Comparison of ENCODE assay signal across 21 cellular contexts in genomic region chr13:102309110-102309509, GRCh38.
A peak's percentile ranks its signal among the peaks of the same experiment; 100 is the strongest.
DNase-seq lines count a peak whose midpoint lies in the region; ATAC-seq and TF ChIP-seq lines count a peak whose summit lies in the region.
"Had no signal": no experiment of that assay in that cellular context is flagged by ENCODE, and none has a peak within 500 bp of the region (broad histone marks: within the 10 kb centered on the region; RNA-seq: fewer than 3 reads in every experiment).

No MANE protein-coding gene starts in this region.

- no peak for DNase-seq in heart right ventricle
- DNase-seq in cardiac septum (ENCODE audit: low spot score): no peak
- DNase-seq in OCI-M1 (lab: John Stamatoyannopoulos, UW): peak; percentile 17
- peak; percentile 36 for DNase-seq in left ventricle myocardium superior
- DNase-seq in upper lobe of right lung: peak; percentile 67
- no peak for DNase-seq in activated naive CD8-positive, alpha-beta T cell treated with anti-CD3 and anti-CD28 coated beads, Interleukin-2, amount 50 U/mL, for 24 hours
- DNase-seq in stimulated activated CD4-positive, alpha-beta T cell treated with anti-CD3 and anti-CD28 coated beads, Interleukin-1b, Interleukin-23, amount 100 ng/mL, for 48 hours: no peak
- DNase-seq: activated CD8-positive, alpha-beta T cell treated with anti-CD3 and anti-CD28 coated beads for 36 hours; activated naive CD8-positive, alpha-beta T cell treated with anti-CD3 and anti-CD28 coated beads, Interleukin-2, amount 10 ng/mL, durations not matched to agents 7 days and 5 days; activated T-cell treated with anti-CD3 and anti-CD28 coated beads, Interleukin-2, amount 50 U/mL, for 48 hours; CD4-positive, alpha-beta T cell; central memory CD4-positive, alpha-beta T cell; effector memory CD8-positive, alpha-beta T cell; left cardiac atrium; MM.1S; SIG-M5 had no signal

- H3K4me3 ChIP-seq in heart right ventricle (no peak overlapping the region), upper lobe of right lung (no peak overlapping the region), gastroesophageal sphincter (no peak overlapping the region)

- H3K27ac ChIP-seq in heart right ventricle (peak overlapping the region in 1 of 10 donors; percentile 11), upper lobe of right lung (no peak overlapping the region), gastroesophageal sphincter (no peak overlapping the region)

- WGBS in heart right ventricle, 2 donors: 49 to 53% methylated on average over 9 of the region's 9 CpGs
- 51 to 63% methylated on average over 5 to 7 of the region's 9 CpGs for WGBS in gastroesophageal sphincter (ENCODE audit: low coverage in 1 of 2), 2 donors

- H3K36me3 ChIP-seq in heart right ventricle: no peaks in the 10 kb centered on the region
- H3K36me3 ChIP-seq in upper lobe of right lung: no peaks in the 10 kb centered on the region
- H3K36me3 ChIP-seq in gastroesophageal sphincter: no peaks in the 10 kb centered on the region

- H3K27me3 Mint-ChIP-seq in activated naive CD8-positive, alpha-beta T cell treated with anti-CD3 and anti-CD28 coated beads, Interleukin-2, amount 50 U/mL, for 24 hours: peaks cover 6% of the 10 kb centered on the region
- H3K27me3 Mint-ChIP-seq: activated naive CD8-positive, alpha-beta T cell treated with anti-CD3 and anti-CD28 coated beads, Interleukin-2, amount 10 ng/mL, durations not matched to agents 7 days and 5 days had no signal

- ATAC-seq in heart right ventricle (peak in 6 of 8 donors; percentile 21 to 80 (median 54)), left ventricle myocardium superior (peak; percentile 48), upper lobe of right lung (peak; percentile 80), gastroesophageal sphincter (no peak)
- ATAC-seq in activated naive CD8-positive, alpha-beta T cell treated with anti-CD3 and anti-CD28 coated beads, Interleukin-2, amount 50 U/mL, for 24 hours: no peak
- ATAC-seq: activated CD8-positive, alpha-beta T cell treated with anti-CD3 and anti-CD28 coated beads for 36 hours; effector memory CD8-positive, alpha-beta T cell; sciatic nerve; WTC11 had no signal

- TF ChIP-seq EP300 in gastroesophageal sphincter (IDR thresholded peaks at IDR 0.05): no peak

- no peaks in the 10 kb centered on the region for H3K9me3 Mint-ChIP-seq in activated naive CD8-positive, alpha-beta T cell treated with anti-CD3 and anti-CD28 coated beads, Interleukin-2, amount 50 U/mL, for 24 hours
- H3K9me3 Mint-ChIP-seq: activated CD8-positive, alpha-beta T cell treated with anti-CD3 and anti-CD28 coated beads for 36 hours; activated naive CD8-positive, alpha-beta T cell treated with anti-CD3 and anti-CD28 coated beads, Interleukin-2, amount 10 ng/mL, durations not matched to agents 7 days and 5 days; CD4-positive, alpha-beta T cell; effector memory CD8-positive, alpha-beta T cell; IgD-negative memory B cell; T-helper 1 cell treated with Interleukin-12 subunit alpha and Interleukin-12 subunit beta and Interleukin-4 antibody, amounts not matched to agents 30 μg/mL and 1 μg/mL, for 36 hours; WTC11 had no signal

- TF ChIP-seq CTCF in heart right ventricle (IDR thresholded peaks at IDR 0.05): no peak
- TF ChIP-seq CTCF in upper lobe of right lung (IDR thresholded peaks at IDR 0.05): no peak
- no peak for TF ChIP-seq CTCF in gastroesophageal sphincter (IDR thresholded peaks at IDR 0.05)

- H3K27me3 ChIP-seq in heart right ventricle: no peaks in the 10 kb centered on the region
- no peaks in the 10 kb centered on the region for H3K27me3 ChIP-seq in upper lobe of right lung
- no peaks in the 10 kb centered on the region for H3K27me3 ChIP-seq in gastroesophageal sphincter

- no peak overlapping the region for H3K27ac Mint-ChIP-seq in activated naive CD8-positive, alpha-beta T cell treated with anti-CD3 and anti-CD28 coated beads, Interleukin-2, amount 50 U/mL, for 24 hours
- H3K27ac Mint-ChIP-seq: activated CD8-positive, alpha-beta T cell treated with anti-CD3 and anti-CD28 coated beads for 36 hours; activated naive CD8-positive, alpha-beta T cell treated with anti-CD3 and anti-CD28 coated beads, Interleukin-2, amount 10 ng/mL, durations not matched to agents 7 days and 5 days; CD4-positive, alpha-beta T cell; effector memory CD8-positive, alpha-beta T cell; IgD-negative memory B cell; T-helper 1 cell treated with Interleukin-12 subunit alpha and Interleukin-12 subunit beta and Interleukin-4 antibody, amounts not matched to agents 30 μg/mL and 1 μg/mL, for 36 hours; WTC11 had no signal

- no peaks in the 10 kb centered on the region for H3K36me3 Mint-ChIP-seq in activated naive CD8-positive, alpha-beta T cell treated with anti-CD3 and anti-CD28 coated beads, Interleukin-2, amount 50 U/mL, for 24 hours (ENCODE audit: low read depth)
- H3K36me3 Mint-ChIP-seq: activated naive CD8-positive, alpha-beta T cell treated with anti-CD3 and anti-CD28 coated beads, Interleukin-2, amount 10 ng/mL, durations not matched to agents 7 days and 5 days; WTC11 had no signal

- H3K9me3 ChIP-seq in heart right ventricle: no peaks in the 10 kb centered on the region
- no peaks in the 10 kb centered on the region for H3K9me3 ChIP-seq in upper lobe of right lung
- no peaks in the 10 kb centered on the region for H3K9me3 ChIP-seq in gastroesophageal sphincter

- intact Hi-C loops in heart right ventricle (cut with DNase I) (no loop called here), cardiac septum (cut with DNase I) (no loop called here), left ventricle myocardium superior (cut with micrococcal nuclease) (no loop called here), upper lobe of right lung (cut with DNase I) (no loop called here)

- no peak overlapping the region for H3K4me3 Mint-ChIP-seq in activated naive CD8-positive, alpha-beta T cell treated with anti-CD3 and anti-CD28 coated beads, Interleukin-2, amount 50 U/mL, for 24 hours
- H3K4me3 Mint-ChIP-seq: activated CD8-positive, alpha-beta T cell treated with anti-CD3 and anti-CD28 coated beads for 36 hours; activated naive CD8-positive, alpha-beta T cell treated with anti-CD3 and anti-CD28 coated beads, Interleukin-2, amount 10 ng/mL, durations not matched to agents 7 days and 5 days; CD4-positive, alpha-beta T cell; effector memory CD8-positive, alpha-beta T cell; IgD-negative memory B cell; T-helper 1 cell treated with Interleukin-12 subunit alpha and Interleukin-12 subunit beta and Interleukin-4 antibody, amounts not matched to agents 30 μg/mL and 1 μg/mL, for 36 hours; WTC11 had no signal

- no peak for TF ChIP-seq POLR2A in gastroesophageal sphincter (IDR thresholded peaks at IDR 0.05)

- no peaks in the 10 kb centered on the region for H3K4me1 Mint-ChIP-seq in activated naive CD8-positive, alpha-beta T cell treated with anti-CD3 and anti-CD28 coated beads, Interleukin-2, amount 50 U/mL, for 24 hours
- H3K4me1 Mint-ChIP-seq: activated naive CD8-positive, alpha-beta T cell treated with anti-CD3 and anti-CD28 coated beads, Interleukin-2, amount 10 ng/mL, durations not matched to agents 7 days and 5 days; WTC11 had no signal

- H3K4me1 ChIP-seq in heart right ventricle (peaks cover 0 to 36% (median 20%) of the 10 kb centered on the region in 9 donors), upper lobe of right lung (peaks cover 4% of the 10 kb centered on the region), gastroesophageal sphincter (peaks cover 0 to 15% (median 3%) of the 10 kb centered on the region in 3 donors)

Comparison
In these comparisons a context has a peak if more than half of its experiments do, and no peak if none do; other contexts are left out.
1. DNase-seq: peak in OCI-M1 (single experiment), left ventricle myocardium superior (single experiment) and upper lobe of right lung (single experiment); none in heart right ventricle (0 of 2), cardiac septum (single experiment), activated naive CD8-positive, alpha-beta T cell treated with anti-CD3 and anti-CD28 coated beads, Interleukin-2, amount 50 U/mL, for 24 hours (single experiment) and stimulated activated CD4-positive, alpha-beta T cell treated with anti-CD3 and anti-CD28 coated beads, Interleukin-1b, Interleukin-23, amount 100 ng/mL, for 48 hours (single experiment).
2. ATAC-seq: peak in heart right ventricle (6 of 8), left ventricle myocardium superior (single experiment) and upper lobe of right lung (single experiment); none in activated naive CD8-positive, alpha-beta T cell treated with anti-CD3 and anti-CD28 coated beads, Interleukin-2, amount 50 U/mL, for 24 hours (single experiment) and gastroesophageal sphincter (single experiment).